Comparison of ENCODE assay signal across 25 cellular contexts in the genomic region with DNA sequence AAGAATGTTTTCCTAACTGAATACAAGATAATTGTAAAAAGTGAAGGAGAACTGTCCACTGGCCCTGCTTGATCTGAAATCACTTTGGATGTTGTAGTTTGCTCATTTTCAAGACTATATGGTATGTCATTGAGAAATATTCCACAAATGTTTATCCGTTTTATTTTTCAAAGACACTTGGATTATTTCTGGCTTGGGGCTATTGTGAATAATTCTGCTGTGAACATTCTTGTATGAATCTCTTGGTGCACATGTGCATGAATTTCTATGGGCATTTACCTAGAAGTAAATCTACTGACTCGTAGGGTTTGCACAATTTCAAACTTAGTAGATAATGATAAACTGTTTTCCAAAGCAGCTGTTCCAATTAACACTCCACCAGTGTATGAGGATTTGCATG. TPM values are rescaled to one million over a fixed set of nuclear protein-coding genes. Genes with fewer than 3 reads are reported as not detected.
A peak's percentile ranks its signal among the peaks of the same experiment; 100 is the strongest.
DNase-seq lines count a peak whose midpoint lies in the region; TF ChIP-seq lines count a peak whose summit lies in the region.
"Had no signal": no experiment of that assay in that cellular context is flagged by ENCODE, and none has a peak within 500 bp of the region (broad histone marks: within the 10 kb centered on the region; RNA-seq: fewer than 3 reads in every experiment).

No MANE protein-coding gene starts in this region.

- peak; percentile 58 for DNase-seq in EL
- peak; percentile 3 for DNase-seq in NCI-H226
- DNase-seq in fibroblast of mammary gland (ENCODE audit: low read depth) = peak; percentile 19
- DNase-seq in smooth muscle cell (lab: John Stamatoyannopoulos, UW; ENCODE audit: unreplicated experiment) = no peak
- no peak for DNase-seq in NCI-H2029 (lab: John Stamatoyannopoulos, UW)
- no peak for DNase-seq in NCI-H1436 treated with DMSO at 0.1 percent for 48 hours (lab: John Stamatoyannopoulos, UW)
- no peak for DNase-seq in DMS53 treated with DMSO at 0.1 percent for 48 hours (lab: John Stamatoyannopoulos, UW; ENCODE audit: unreplicated experiment)
- DNase-seq: CD4-positive, CD25-positive, alpha-beta regulatory T cell; DMS153; GDM1; HCEC 1CT; NCI-H1105 treated with DMSO at 0.1 percent for 48 hours; NCI-H2081; NCI-H2227 treated with DMSO at 0.1 percent for 48 hours; NCI-H510A; NCI-H69; SHP77 had no signal

- no peaks in the 10 kb centered on the region for H4K20me1 ChIP-seq in smooth muscle cell (ENCODE audit: low read depth)
- H4K20me1 ChIP-seq: BLaER1 had no signal

- H3K9me3 ChIP-seq in smooth muscle cell (replicated peaks; ENCODE audit: low read depth) = no peaks in the 10 kb centered on the region
- H3K9me3 ChIP-seq: BLaER1 had no signal

- H3K4me3 ChIP-seq in fibroblast of mammary gland (ENCODE audit: control insufficient read depth, low read depth, low read length) (no peak overlapping the region), smooth muscle cell (no peak overlapping the region)
- H3K4me3 ChIP-seq: BLaER1, GM12878 had no signal

- TF ChIP-seq CTCF in fibroblast of mammary gland (conservative IDR thresholded peaks at IDR 0.05; ENCODE audit: control insufficient read depth, insufficient read depth, low read depth, low read length) (no peak), smooth muscle cell (IDR thresholded peaks at IDR 0.05; ENCODE audit: borderline replicate concordance, insufficient read depth, poor library complexity, severe bottlenecking) (no peak)

- no peaks in the 10 kb centered on the region for H3K36me3 ChIP-seq in smooth muscle cell (ENCODE audit: low read depth)
- H3K36me3 ChIP-seq: BLaER1 had no signal

- no peaks in the 10 kb centered on the region for H3K79me2 ChIP-seq in smooth muscle cell (ENCODE audit: low read depth)

- H3K4me2 ChIP-seq in smooth muscle cell = peak overlapping the region; percentile 64
- H3K4me2 ChIP-seq: BLaER1 had no signal

- H2AFZ ChIP-seq in smooth muscle cell (ENCODE audit: low read depth) = no peak overlapping the region

- no peak overlapping the region for H3K9ac ChIP-seq in smooth muscle cell (ENCODE audit: low read depth)
- H3K9ac ChIP-seq: BLaER1 had no signal

- H3K4me1 ChIP-seq in smooth muscle cell (ENCODE audit: low read depth) = peaks cover 8% of the 10 kb centered on the region

- H3K27ac ChIP-seq in smooth muscle cell (ENCODE audit: low read depth) = peak overlapping the region; percentile 59
- H3K27ac ChIP-seq: BLaER1, RWPE1 had no signal

- H3K27me3 ChIP-seq in smooth muscle cell (ENCODE audit: low read depth) = no peaks in the 10 kb centered on the region
- H3K27me3 ChIP-seq: BLaER1 had no signal

- 83% methylated on average over 2 of the region's 2 CpGs for WGBS in smooth muscle cell (ENCODE audit: low lambda C conversion rate)

- H3F3A ChIP-seq in smooth muscle cell (ENCODE audit: low read depth) = no peaks in the 10 kb centered on the region

RNA-seq across cellular contexts. Expression of a gene that starts 8.6 kb away (rescaled TPM):
- total RNA-seq in smooth muscle cell = not detected in 2 replicates
- polyA plus RNA-seq in smooth muscle cell = not detected in 2 replicates
- total RNA-seq: A172; CD4-positive, CD25-positive, alpha-beta regulatory T cell; GM12878; H1; HT-29; MCF 10A; SK-MEL-5 had no signal
- polyA plus RNA-seq: CD4-positive, CD25-positive, alpha-beta regulatory T cell; H1 had no signal

Comparison
In these comparisons a context has a peak if more than half of its experiments do, and no peak if none do; other contexts are left out.
1. DNase-seq: peak in EL (single experiment), NCI-H226 (single experiment) and fibroblast of mammary gland (single experiment); none in smooth muscle cell (single experiment), NCI-H2029 (single experiment), NCI-H1436 treated with DMSO at 0.1 percent for 48 hours (single experiment) and DMS53 treated with DMSO at 0.1 percent for 48 hours (single experiment).